In genomic region chr11:69734367-69734766, GRCh38 we compare ENCODE assay signal across 34 cellular contexts. TPM values are rescaled to one million over a fixed set of nuclear protein-coding genes. Genes with fewer than 3 reads are reported as not detected.
"Had no signal": no experiment of that assay in that cellular context is flagged by ENCODE, and none has a peak within 500 bp of the region (broad histone marks: within the 10 kb centered on the region; RNA-seq: fewer than 3 reads in every experiment).

No MANE protein-coding gene starts in this region.

- H3K27ac ChIP-seq: body of pancreas, esophagus muscularis mucosa, foreskin keratinocyte, gastrocnemius medialis, heart left ventricle, WERI-Rb-1 had no signal

- H3K4me3 ChIP-seq: body of pancreas, esophagus muscularis mucosa, gastrocnemius medialis, heart left ventricle had no signal

- H3K9me3 ChIP-seq: gastrocnemius medialis had no signal

- DNase-seq: activated B cell treated with CpG ODN at 0.5 μM for 24 hours; activated CD4-positive, alpha-beta T cell treated with anti-CD3 and anti-CD28 coated beads for 48 hours; activated CD4-positive, alpha-beta T cell treated with anti-CD3 and anti-CD28 coated beads, Interleukin-2, amount 50 U/mL, for 1 hour; activated CD4-positive, alpha-beta T cell treated with anti-CD3 and anti-CD28 coated beads, Interleukin-2, amount 50 U/mL, for 48 hours; activated CD8-positive, alpha-beta memory T cell treated with anti-CD3 and anti-CD28 coated beads for 24 hours; activated CD8-positive, alpha-beta T cell treated with anti-CD3 and anti-CD28 coated beads for 36 hours; activated effector memory CD4-positive, alpha-beta T cell treated with anti-CD3 and anti-CD28 coated beads, Interleukin-2, amount 50 U/mL, for 16 hours; activated naive CD4-positive, alpha-beta T cell treated with anti-CD3 and anti-CD28 coated beads, Interleukin-2, amount 10 ng/mL, durations not matched to agents 7 days and 5 days; activated T-cell treated with anti-CD3 and anti-CD28 coated beads, Interleukin-2, amount 50 U/mL, for 1 hour; activated T-cell treated with anti-CD3 and anti-CD28 coated beads, Interleukin-2, amount 50 U/mL, for 48 hours; amniotic stem cell; anterior cingulate cortex; body of pancreas; caudate nucleus; cortex of kidney; dermis blood vessel endothelial cell; effector CD4-positive, alpha-beta T cell; effector memory CD8-positive, alpha-beta T cell; erythroblast; foreskin keratinocyte; gastrocnemius medialis; glutamatergic neuron; heart left ventricle; T-helper 1 cell; T-helper 17 cell; T1000; WERI-Rb-1 had no signal

- H3K27me3 ChIP-seq: body of pancreas, foreskin keratinocyte had no signal

- H3K36me3 ChIP-seq: esophagus muscularis mucosa, gastrocnemius medialis, heart left ventricle, WERI-Rb-1 had no signal

- H3K4me1 ChIP-seq: body of pancreas, esophagus muscularis mucosa, foreskin keratinocyte, gastrocnemius medialis, heart left ventricle had no signal

- ATAC-seq: activated CD4-positive, CD25-positive, alpha-beta regulatory T cell treated with anti-CD3 and anti-CD28 coated beads, Interleukin-2, amount 50 U/mL, for 24 hours; activated CD8-positive, alpha-beta T cell treated with anti-CD3 and anti-CD28 coated beads for 36 hours; body of pancreas; effector memory CD8-positive, alpha-beta T cell; foreskin keratinocyte; gastrocnemius medialis; heart left ventricle; T-helper 17 cell had no signal

- FAIRE-seq: colon had no signal

RNA-seq across cellular contexts. Expression of gene FGF19, which starts 30.5 kb away (rescaled TPM):
- total RNA-seq: activated B cell treated with CpG ODN at 0.5 μM for 24 hours; activated CD8-positive, alpha-beta T cell treated with anti-CD3 and anti-CD28 coated beads for 36 hours; activated T-helper 1 cell treated with anti-CD3 and anti-CD28 coated beads, Interleukin-12 subunit alpha, Interleukin-12 subunit beta, Interleukin-2, Interleukin-4 antibody, amounts not matched to agents 30 ng/mL and 10 ng/mL and 1 ng/mL, durations not matched to agents 14 hours and 24 hours and 36 hours; activated T-helper 2 cell treated with anti-CD3 and anti-CD28 coated beads, Interferon-gamma antibody, Interleukin-2, Interleukin-4, amounts not matched to agents 10 μg/mL and 5 μg/mL and 100 μg/mL, durations not matched to agents 14 hours and 24 hours and 36 hours; body of pancreas; chondrocyte; dermis blood vessel endothelial cell; esophagus muscularis mucosa; gastrocnemius medialis; heart left ventricle; T-helper 17 cell had no signal
- polyA plus RNA-seq: adipose tissue, heart left ventricle had no signal

RNA-seq across cellular contexts. Expression of gene FGF4, which starts 40.8 kb away (rescaled TPM):
- total RNA-seq: activated B cell treated with CpG ODN at 0.5 μM for 24 hours; activated CD8-positive, alpha-beta T cell treated with anti-CD3 and anti-CD28 coated beads for 36 hours; activated T-helper 1 cell treated with anti-CD3 and anti-CD28 coated beads, Interleukin-12 subunit alpha, Interleukin-12 subunit beta, Interleukin-2, Interleukin-4 antibody, amounts not matched to agents 30 ng/mL and 10 ng/mL and 1 ng/mL, durations not matched to agents 14 hours and 24 hours and 36 hours; activated T-helper 2 cell treated with anti-CD3 and anti-CD28 coated beads, Interferon-gamma antibody, Interleukin-2, Interleukin-4, amounts not matched to agents 10 μg/mL and 5 μg/mL and 100 μg/mL, durations not matched to agents 14 hours and 24 hours and 36 hours; body of pancreas; chondrocyte; dermis blood vessel endothelial cell; esophagus muscularis mucosa; foreskin keratinocyte; gastrocnemius medialis; heart left ventricle; T-helper 17 cell had no signal
- polyA plus RNA-seq: adipose tissue, foreskin keratinocyte, heart left ventricle had no signal
